1 cellular context compared by ENCODE assay signal in the genomic region with DNA sequence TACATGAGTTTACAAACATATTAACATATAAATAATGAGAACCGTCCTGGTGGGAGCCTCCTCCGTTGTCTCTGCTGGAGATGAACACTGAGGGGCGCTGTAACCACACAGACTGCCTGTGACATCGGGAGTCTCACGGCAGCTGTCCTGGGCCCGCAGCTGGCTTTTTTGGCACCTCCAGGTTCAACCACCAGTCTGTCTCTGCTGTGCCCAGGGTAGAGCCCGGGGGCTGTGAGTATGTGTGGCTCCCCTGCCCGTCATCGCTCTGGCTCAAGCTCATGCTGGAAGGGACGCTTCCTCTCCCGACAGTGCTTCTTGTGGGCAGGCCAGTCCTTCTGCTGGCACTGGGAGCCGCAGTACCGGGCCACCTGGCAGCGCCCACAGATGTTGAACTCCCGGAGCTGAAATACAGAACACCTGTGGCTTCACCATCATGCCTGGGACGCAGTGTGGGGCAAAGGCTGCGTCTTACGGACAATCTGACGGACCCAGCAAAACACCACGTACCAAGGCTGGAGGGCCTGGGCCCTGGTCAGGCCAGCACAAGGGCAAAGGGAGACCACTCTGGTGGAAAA.
TF ChIP-seq lines count a peak whose summit lies in the region.

No MANE protein-coding gene starts in this region.

TF ChIP-seq in K562, 482 proteins besides CTCF, POLR2A, EP300 and RAD21 (continued from another document):
- no peak for TF ChIP-seq PURB (CRISPR knock-in tag; IDR thresholded peaks at IDR 0.05; ENCODE audit: low read depth)
- TF ChIP-seq FIP1L1 (IDR thresholded peaks at IDR 0.05; ENCODE audit: low read depth, low read length, poor library complexity, severe bottlenecking): no peak
- TF ChIP-seq PRPF4 (IDR thresholded peaks at IDR 0.05; ENCODE audit: insufficient read depth, low read depth, low read length, poor library complexity, severe bottlenecking): no peak
- no peak for TF ChIP-seq ZEB2 (IDR thresholded peaks at IDR 0.05)
- TF ChIP-seq, protein P1, sequence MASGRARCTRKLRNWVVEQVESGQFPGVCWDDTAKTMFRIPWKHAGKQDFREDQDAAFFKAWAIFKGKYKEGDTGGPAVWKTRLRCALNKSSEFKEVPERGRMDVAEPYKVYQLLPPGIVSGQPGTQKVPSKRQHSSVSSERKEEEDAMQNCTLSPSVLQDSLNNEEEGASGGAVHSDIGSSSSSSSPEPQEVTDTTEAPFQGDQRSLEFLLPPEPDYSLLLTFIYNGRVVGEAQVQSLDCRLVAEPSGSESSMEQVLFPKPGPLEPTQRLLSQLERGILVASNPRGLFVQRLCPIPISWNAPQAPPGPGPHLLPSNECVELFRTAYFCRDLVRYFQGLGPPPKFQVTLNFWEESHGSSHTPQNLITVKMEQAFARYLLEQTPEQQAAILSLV (tag; IDR thresholded peaks at IDR 0.05): no peak
- TF ChIP-seq POLR2AphosphoS5 (IDR thresholded peaks at IDR 0.05; ENCODE audit: control insufficient read depth, insufficient read depth, low read depth, low read length): peak; percentile 12; the same call in 1 of the 2 replicates
